Comparison of ENCODE assay signal across 7 cellular contexts in the genomic region with DNA sequence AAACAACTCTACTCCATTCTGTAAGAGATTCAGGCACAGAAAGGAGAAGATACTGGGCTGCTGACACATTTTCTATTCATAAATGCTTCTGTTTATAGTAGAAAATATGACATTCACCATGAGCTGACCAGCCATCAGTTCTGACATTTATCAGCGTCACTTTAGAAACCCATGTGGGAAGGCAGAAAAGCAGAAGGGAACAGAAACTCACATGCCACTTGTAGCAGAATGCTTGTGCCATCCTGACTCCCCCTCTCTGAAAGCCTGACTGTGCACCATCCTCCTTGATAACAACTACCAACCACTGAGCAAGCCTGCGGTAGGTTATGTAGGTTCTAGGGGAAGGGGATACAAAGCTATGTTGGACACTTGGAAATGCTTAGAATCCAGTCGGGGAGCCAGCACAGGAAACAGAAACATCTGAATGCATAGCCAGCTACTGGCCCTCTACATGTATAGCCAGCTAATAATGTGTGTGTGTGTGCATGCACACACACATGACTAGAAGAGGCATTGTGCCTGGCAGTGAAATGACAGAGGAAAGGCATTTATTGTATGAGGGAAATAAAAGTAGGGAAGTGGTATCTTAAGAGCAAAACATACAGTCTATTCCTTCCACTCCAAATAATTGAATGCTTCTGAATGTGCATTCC.
A peak's percentile ranks its signal among the peaks of the same experiment; 100 is the strongest.
DNase-seq lines count a peak whose midpoint lies in the region; ATAC-seq and FAIRE-seq lines count a peak whose summit lies in the region.
"Not testable (repeated sequence)": the region's sequence is repeated elsewhere in the genome, so short reads cannot be mapped to it uniquely, and the experiment has no call there.

No MANE protein-coding gene starts in this region.

- ATAC-seq in GM18517 (IDR thresholded peaks at IDR 0.05; ENCODE audit: unreplicated experiment) (peak; percentile 87), GM21528 (IDR thresholded peaks at IDR 0.05; ENCODE audit: low FRiP score, unreplicated experiment) (peak; percentile 64), HG02852 (IDR thresholded peaks at IDR 0.05; ENCODE audit: unreplicated experiment) (peak; percentile 51), HG03442 (IDR thresholded peaks at IDR 0.05; ENCODE audit: unreplicated experiment) (peak; percentile 71)

- not testable (repeated sequence) for DNase-seq in GM19239 (ENCODE audit: insufficient read length, low spot score)
- DNase-seq in NAMALWA (ENCODE audit: low spot score), result peak; percentile 5

- FAIRE-seq in GM19239 (lab: Jason Lieb, UNC), result peak; percentile 82
- FAIRE-seq in islet of Langerhans (lab: Jason Lieb, UNC), result peak; percentile 9
